In the genomic region with DNA sequence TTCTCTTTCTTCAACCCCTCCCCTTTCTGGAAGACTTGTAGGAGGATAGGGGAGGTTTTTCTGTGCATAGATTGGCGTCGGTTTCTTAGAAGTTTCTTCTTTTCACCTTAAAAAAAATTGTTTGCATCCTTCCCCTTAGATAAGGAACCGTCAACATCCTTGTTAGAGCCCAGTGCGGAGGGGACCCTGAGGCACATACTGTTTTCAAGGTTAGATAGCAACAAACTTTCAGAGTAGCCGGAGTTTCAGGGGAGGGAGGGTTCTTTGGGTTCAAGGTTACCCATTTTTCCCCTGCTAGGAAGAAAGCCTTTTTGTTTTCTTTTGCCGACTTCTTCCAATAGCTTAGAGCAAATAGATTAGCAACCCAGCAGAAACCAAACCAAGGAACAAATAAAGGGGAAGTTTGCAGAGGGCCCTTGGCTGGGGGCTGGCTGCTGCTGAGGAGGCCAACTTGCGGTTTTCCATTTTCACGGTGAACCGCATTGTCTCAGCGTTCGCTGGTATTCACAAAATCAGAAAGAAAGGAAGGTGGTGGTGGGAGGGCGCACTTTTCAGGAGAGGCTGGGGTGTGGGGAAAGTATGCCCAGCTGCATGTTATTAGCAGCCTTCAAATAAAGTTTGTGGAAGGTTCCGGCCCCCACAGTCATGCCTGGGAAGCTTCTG, we compare ENCODE assay signal across 1 cellular context.
TF ChIP-seq lines count a peak whose summit lies in the region.

No MANE protein-coding gene starts in this region.

TF ChIP-seq in HepG2, 621 proteins besides CTCF, POLR2A, EP300 and RAD21 (continued from another document and continues in another):
- TF ChIP-seq THAP9 (CRISPR knock-in tag; IDR thresholded peaks at IDR 0.05; ENCODE audit: borderline replicate concordance), result no peak
- no peak for TF ChIP-seq ZNF557 (CRISPR knock-in tag; IDR thresholded peaks at IDR 0.05)
- no peak for TF ChIP-seq SRSF9 (IDR thresholded peaks at IDR 0.05; ENCODE audit: borderline replicate concordance, insufficient read depth, low read depth, low read length, poor library complexity, severe bottlenecking)
- peak; percentile 52 for TF ChIP-seq ZGPAT (CRISPR knock-in tag; IDR thresholded peaks at IDR 0.05)
- TF ChIP-seq GATAD1 (CRISPR knock-in tag; IDR thresholded peaks at IDR 0.05), result no peak
- TF ChIP-seq HES4 (CRISPR knock-in tag; IDR thresholded peaks at IDR 0.05; ENCODE audit: borderline replicate concordance), result no peak
- TF ChIP-seq NFRKB (IDR thresholded peaks at IDR 0.05), result no peak
- no peak for TF ChIP-seq ZNF580 (CRISPR knock-in tag; IDR thresholded peaks at IDR 0.05; ENCODE audit: borderline replicate concordance, low read depth)
- TF ChIP-seq KLF6 (CRISPR knock-in tag; IDR thresholded peaks at IDR 0.05), result no peak
- no peak for TF ChIP-seq PAX8 (CRISPR knock-in tag; IDR thresholded peaks at IDR 0.05; ENCODE audit: borderline replicate concordance)
- TF ChIP-seq KAT7 (CRISPR knock-in tag; IDR thresholded peaks at IDR 0.05; ENCODE audit: borderline replicate concordance), result no peak
- no peak for TF ChIP-seq PRDM4 (CRISPR knock-in tag; IDR thresholded peaks at IDR 0.05; ENCODE audit: borderline replicate concordance)
- no peak for TF ChIP-seq MTA3 (CRISPR knock-in tag; IDR thresholded peaks at IDR 0.05)
- no peak for TF ChIP-seq ADNP (CRISPR knock-in tag; IDR thresholded peaks at IDR 0.05)
- no peak for TF ChIP-seq ZNF891 (CRISPR knock-in tag; IDR thresholded peaks at IDR 0.05)
- TF ChIP-seq PAWR (CRISPR knock-in tag; IDR thresholded peaks at IDR 0.05; ENCODE audit: borderline replicate concordance), result no peak
- TF ChIP-seq SIN3B (IDR thresholded peaks at IDR 0.05; ENCODE audit: low read length), result no peak
- no peak for TF ChIP-seq ARNT (IDR thresholded peaks at IDR 0.05)
- TF ChIP-seq MBD4 (IDR thresholded peaks at IDR 0.05; ENCODE audit: borderline replicate concordance, low read length), result no peak
- TF ChIP-seq ZNF326 (CRISPR knock-in tag; IDR thresholded peaks at IDR 0.05; ENCODE audit: borderline replicate concordance), result no peak
- TF ChIP-seq PLSCR1 (CRISPR knock-in tag; IDR thresholded peaks at IDR 0.05; ENCODE audit: borderline replicate concordance), result no peak
- TF ChIP-seq FOSL2 (CRISPR knock-in tag; IDR thresholded peaks at IDR 0.05), result peak; percentile 38; the same call in 1 of the 2 replicates
- TF ChIP-seq U2AF2 (IDR thresholded peaks at IDR 0.05; ENCODE audit: low read depth, low read length), result no peak
- no peak for TF ChIP-seq PREB (CRISPR knock-in tag; IDR thresholded peaks at IDR 0.05)
- TF ChIP-seq, protein P1, sequence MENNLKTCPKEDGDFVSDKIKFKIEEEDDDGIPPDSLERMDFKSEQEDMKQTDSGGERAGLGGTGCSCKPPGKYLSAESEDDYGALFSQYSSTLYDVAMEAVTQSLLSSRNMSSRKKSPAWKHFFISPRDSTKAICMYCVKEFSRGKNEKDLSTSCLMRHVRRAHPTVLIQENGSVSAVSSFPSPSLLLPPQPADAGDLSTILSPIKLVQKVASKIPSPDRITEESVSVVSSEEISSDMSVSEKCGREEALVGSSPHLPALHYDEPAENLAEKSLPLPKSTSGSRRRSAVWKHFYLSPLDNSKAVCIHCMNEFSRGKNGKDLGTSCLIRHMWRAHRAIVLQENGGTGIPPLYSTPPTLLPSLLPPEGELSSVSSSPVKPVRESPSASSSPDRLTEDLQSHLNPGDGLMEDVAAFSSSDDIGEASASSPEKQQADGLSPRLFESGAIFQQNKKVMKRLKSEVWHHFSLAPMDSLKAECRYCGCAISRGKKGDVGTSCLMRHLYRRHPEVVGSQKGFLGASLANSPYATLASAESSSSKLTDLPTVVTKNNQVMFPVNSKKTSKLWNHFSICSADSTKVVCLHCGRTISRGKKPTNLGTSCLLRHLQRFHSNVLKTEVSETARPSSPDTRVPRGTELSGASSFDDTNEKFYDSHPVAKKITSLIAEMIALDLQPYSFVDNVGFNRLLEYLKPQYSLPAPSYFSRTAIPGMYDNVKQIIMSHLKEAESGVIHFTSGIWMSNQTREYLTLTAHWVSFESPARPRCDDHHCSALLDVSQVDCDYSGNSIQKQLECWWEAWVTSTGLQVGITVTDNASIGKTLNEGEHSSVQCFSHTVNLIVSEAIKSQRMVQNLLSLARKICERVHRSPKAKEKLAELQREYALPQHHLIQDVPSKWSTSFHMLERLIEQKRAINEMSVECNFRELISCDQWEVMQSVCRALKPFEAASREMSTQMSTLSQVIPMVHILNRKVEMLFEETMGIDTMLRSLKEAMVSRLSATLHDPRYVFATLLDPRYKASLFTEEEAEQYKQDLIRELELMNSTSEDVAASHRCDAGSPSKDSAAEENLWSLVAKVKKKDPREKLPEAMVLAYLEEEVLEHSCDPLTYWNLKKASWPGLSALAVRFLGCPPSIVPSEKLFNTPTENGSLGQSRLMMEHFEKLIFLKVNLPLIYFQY (CRISPR knock-in tag; IDR thresholded peaks at IDR 0.05; ENCODE audit: borderline replicate concordance), result no peak
- peak; percentile 31; the same call in 1 of the 2 replicates for TF ChIP-seq ZNF746 (CRISPR knock-in tag; IDR thresholded peaks at IDR 0.05)
- no peak for TF ChIP-seq ZNF589 (CRISPR knock-in tag; conservative IDR thresholded peaks at IDR 0.05)
- 0 out of 2 replicates have a peak, but pooled peaks have one; percentile 27 for TF ChIP-seq ZMYM4 (CRISPR knock-in tag; IDR thresholded peaks at IDR 0.05)
- TF ChIP-seq ETS1 (CRISPR knock-in tag; IDR thresholded peaks at IDR 0.05), result no peak
- 0 out of 2 replicates have a peak, but pooled peaks have one; percentile 20 for TF ChIP-seq HMG20B (CRISPR knock-in tag; conservative IDR thresholded peaks at IDR 0.05)
- no peak for TF ChIP-seq ZBTB1 (CRISPR knock-in tag; IDR thresholded peaks at IDR 0.05; ENCODE audit: borderline replicate concordance)
- TF ChIP-seq ZSCAN25 (CRISPR knock-in tag; IDR thresholded peaks at IDR 0.05), result no peak
- no peak for TF ChIP-seq ZNF567 (CRISPR knock-in tag; IDR thresholded peaks at IDR 0.05; ENCODE audit: borderline replicate concordance)
- TF ChIP-seq RCOR2 (CRISPR knock-in tag; IDR thresholded peaks at IDR 0.05), result no peak
- TF ChIP-seq, protein P2, sequence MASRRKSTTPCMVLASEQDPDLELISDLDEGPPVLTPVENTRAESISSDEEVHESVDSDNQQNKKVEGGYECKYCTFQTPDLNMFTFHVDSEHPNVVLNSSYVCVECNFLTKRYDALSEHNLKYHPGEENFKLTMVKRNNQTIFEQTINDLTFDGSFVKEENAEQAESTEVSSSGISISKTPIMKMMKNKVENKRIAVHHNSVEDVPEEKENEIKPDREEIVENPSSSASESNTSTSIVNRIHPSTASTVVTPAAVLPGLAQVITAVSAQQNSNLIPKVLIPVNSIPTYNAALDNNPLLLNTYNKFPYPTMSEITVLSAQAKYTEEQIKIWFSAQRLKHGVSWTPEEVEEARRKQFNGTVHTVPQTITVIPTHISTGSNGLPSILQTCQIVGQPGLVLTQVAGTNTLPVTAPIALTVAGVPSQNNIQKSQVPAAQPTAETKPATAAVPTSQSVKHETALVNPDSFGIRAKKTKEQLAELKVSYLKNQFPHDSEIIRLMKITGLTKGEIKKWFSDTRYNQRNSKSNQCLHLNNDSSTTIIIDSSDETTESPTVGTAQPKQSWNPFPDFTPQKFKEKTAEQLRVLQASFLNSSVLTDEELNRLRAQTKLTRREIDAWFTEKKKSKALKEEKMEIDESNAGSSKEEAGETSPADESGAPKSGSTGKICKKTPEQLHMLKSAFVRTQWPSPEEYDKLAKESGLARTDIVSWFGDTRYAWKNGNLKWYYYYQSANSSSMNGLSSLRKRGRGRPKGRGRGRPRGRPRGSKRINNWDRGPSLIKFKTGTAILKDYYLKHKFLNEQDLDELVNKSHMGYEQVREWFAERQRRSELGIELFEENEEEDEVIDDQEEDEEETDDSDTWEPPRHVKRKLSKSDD (CRISPR knock-in tag; IDR thresholded peaks at IDR 0.05; ENCODE audit: low read depth), result no peak; the same call in 1 of the 2 replicates
- no peak for TF ChIP-seq ZNF350 (CRISPR knock-in tag; IDR thresholded peaks at IDR 0.05; ENCODE audit: borderline replicate concordance, low read depth)
- no peak; the same call in 1 of the 2 replicates for TF ChIP-seq HMG20A (CRISPR knock-in tag; IDR thresholded peaks at IDR 0.05; ENCODE audit: borderline replicate concordance)
- TF ChIP-seq SMARCC2 (IDR thresholded peaks at IDR 0.05), result no peak
- TF ChIP-seq, protein P3, sequence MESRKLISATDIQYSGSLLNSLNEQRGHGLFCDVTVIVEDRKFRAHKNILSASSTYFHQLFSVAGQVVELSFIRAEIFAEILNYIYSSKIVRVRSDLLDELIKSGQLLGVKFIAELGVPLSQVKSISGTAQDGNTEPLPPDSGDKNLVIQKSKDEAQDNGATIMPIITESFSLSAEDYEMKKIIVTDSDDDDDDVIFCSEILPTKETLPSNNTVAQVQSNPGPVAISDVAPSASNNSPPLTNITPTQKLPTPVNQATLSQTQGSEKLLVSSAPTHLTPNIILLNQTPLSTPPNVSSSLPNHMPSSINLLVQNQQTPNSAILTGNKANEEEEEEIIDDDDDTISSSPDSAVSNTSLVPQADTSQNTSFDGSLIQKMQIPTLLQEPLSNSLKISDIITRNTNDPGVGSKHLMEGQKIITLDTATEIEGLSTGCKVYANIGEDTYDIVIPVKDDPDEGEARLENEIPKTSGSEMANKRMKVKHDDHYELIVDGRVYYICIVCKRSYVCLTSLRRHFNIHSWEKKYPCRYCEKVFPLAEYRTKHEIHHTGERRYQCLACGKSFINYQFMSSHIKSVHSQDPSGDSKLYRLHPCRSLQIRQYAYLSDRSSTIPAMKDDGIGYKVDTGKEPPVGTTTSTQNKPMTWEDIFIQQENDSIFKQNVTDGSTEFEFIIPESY (CRISPR knock-in tag; IDR thresholded peaks at IDR 0.05), result no peak
